Comparison of ENCODE assay signal across 12 cellular contexts in the genomic region with DNA sequence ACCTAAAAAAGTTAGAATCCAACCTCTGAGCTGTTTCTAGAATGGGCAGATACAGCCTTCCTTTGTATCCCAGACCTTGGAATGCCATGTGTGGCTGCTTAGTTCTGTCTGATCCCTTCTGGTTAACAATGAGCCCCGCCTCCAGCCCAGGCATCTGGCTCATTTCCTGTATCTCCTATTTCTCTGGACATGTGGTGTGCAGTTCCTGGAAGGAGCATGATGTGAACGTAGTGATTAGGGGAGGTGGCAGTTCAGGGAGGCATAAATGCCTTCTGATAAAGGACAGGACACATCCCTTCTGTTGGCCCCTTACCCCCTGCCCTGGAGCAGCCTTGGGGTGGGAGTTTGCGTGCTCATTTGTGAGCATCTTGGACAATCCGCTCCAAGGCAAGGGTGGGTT.
DNase-seq lines count a peak whose midpoint lies in the region; FAIRE-seq and TF ChIP-seq lines count a peak whose summit lies in the region.
"Had no signal": no experiment of that assay in that cellular context is flagged by ENCODE, and none has a peak within 500 bp of the region (broad histone marks: within the 10 kb centered on the region; RNA-seq: fewer than 3 reads in every experiment).

No MANE protein-coding gene starts in this region.

- BruUV-seq in A673 (replicated peaks; lab: Mats Ljungman, UMichigan) = no TSS peak

- no peak for TF ChIP-seq CTCF in A673 (conservative IDR thresholded peaks at IDR 0.05; ENCODE audit: low read depth, low read length)
- TF ChIP-seq CTCF in esophagus squamous epithelium (IDR thresholded peaks at IDR 0.05) = no peak
- TF ChIP-seq CTCF in tibial nerve (IDR thresholded peaks at IDR 0.05) = no peak

- H3K27ac ChIP-seq in A673 (ENCODE audit: low read depth, low read length, poor library complexity, severe bottlenecking) (no peak overlapping the region), esophagus squamous epithelium (no peak overlapping the region), tibial nerve (no peak overlapping the region)
- H3K27ac ChIP-seq: heart right ventricle had no signal

- CTCF ChIA-PET in A673 (lab: Charles Lee) = no interaction called here

- POLR2A ChIA-PET in A673 (lab: Charles Lee; ENCODE audit: low non-redundant PET) = no interaction called here

- H3K4me3 ChIP-seq in A673 (ENCODE audit: low read depth, low read length, poor library complexity, severe bottlenecking) = no peak overlapping the region
- no peak overlapping the region for H3K4me3 ChIP-seq in esophagus squamous epithelium
- H3K4me3 ChIP-seq in tibial nerve = no peak overlapping the region
- H3K4me3 ChIP-seq: heart right ventricle had no signal

- peak; percentile 68 for DNase-seq in A673 (ENCODE audit: low spot score)
- peak; percentile 59 for DNase-seq in H54 (ENCODE audit: insufficient read length, low spot score)
- DNase-seq in SW480 (ENCODE audit: low spot score) = peak; percentile 32
- DNase-seq in foreskin melanocyte = peak; percentile 84
- DNase-seq in 8988T = no peak
- no peak for DNase-seq in esophagus squamous epithelium (lab: John Stamatoyannopoulos, UW)
- no peak for DNase-seq in tibial nerve (ENCODE audit: low spot score in 2 of 2)
- DNase-seq in activated gamma-delta T cell (lab: John Stamatoyannopoulos, UW) = no peak
- DNase-seq: activated naive CD8-positive, alpha-beta T cell treated with anti-CD3 and anti-CD28 coated beads for 36 hours; Caco-2; heart right ventricle; NCI-H1694 had no signal

- TF ChIP-seq POLR2A in H54 (IDR thresholded peaks at IDR 0.05; ENCODE audit: low read depth, low read length) = no peak
- no peak for TF ChIP-seq POLR2A in esophagus squamous epithelium (IDR thresholded peaks at IDR 0.05)
- no peak for TF ChIP-seq POLR2A in tibial nerve (IDR thresholded peaks at IDR 0.05)

- no peak for FAIRE-seq in H54 (lab: Jason Lieb, UNC)

- H3K27me3 ChIP-seq in A673 (replicated peaks; ENCODE audit: insufficient read depth, low read depth, low read length, poor library complexity) (no peaks in the 10 kb centered on the region), esophagus squamous epithelium (no peaks in the 10 kb centered on the region), tibial nerve (no peaks in the 10 kb centered on the region)

- no peak for TF ChIP-seq EP300 in tibial nerve (IDR thresholded peaks at IDR 0.05)

- no peaks in the 10 kb centered on the region for H3K36me3 ChIP-seq in A673 (ENCODE audit: insufficient read depth, low read length, poor library complexity, severe bottlenecking)
- H3K36me3 ChIP-seq in esophagus squamous epithelium = no peaks in the 10 kb centered on the region
- no peaks in the 10 kb centered on the region for H3K36me3 ChIP-seq in tibial nerve
- H3K36me3 ChIP-seq: heart right ventricle had no signal

- intact Hi-C loops in A673 (cut with micrococcal nuclease; ENCODE audit: unreplicated experiment) = no loop called here
- intact Hi-C loops in esophagus squamous epithelium (cut with DNase I) = no loop called here

- H3K9me3 ChIP-seq in A673 (ENCODE audit: low read depth, low read length, poor library complexity, severe bottlenecking) = no peaks in the 10 kb centered on the region
- H3K9me3 ChIP-seq in esophagus squamous epithelium = no peaks in the 10 kb centered on the region
- no peaks in the 10 kb centered on the region for H3K9me3 ChIP-seq in tibial nerve
- H3K9me3 ChIP-seq: Caco-2, heart right ventricle had no signal

- H3K4me1 ChIP-seq in A673 (ENCODE audit: insufficient read depth, low read length, poor library complexity, severe bottlenecking) (peaks cover 6% of the 10 kb centered on the region), esophagus squamous epithelium (no peaks in the 10 kb centered on the region), tibial nerve (no peaks in the 10 kb centered on the region)
- H3K4me1 ChIP-seq: Caco-2 had no signal

- 31 to 66% methylated on average over 2 to 4 of the region's 4 CpGs for WGBS in esophagus squamous epithelium, 2 donors
- 72 to 77% methylated on average over 4 of the region's 4 CpGs for WGBS in tibial nerve, 2 donors

Comparison
In these comparisons a context has a peak if more than half of its experiments do, and no peak if none do; other contexts are left out.
1. DNase-seq: peak in A673 (single experiment), H54 (single experiment), SW480 (single experiment) and foreskin melanocyte (single experiment); none in 8988T (single experiment), esophagus squamous epithelium (single experiment), tibial nerve (0 of 2) and activated gamma-delta T cell (single experiment).